25 cellular contexts compared by ENCODE assay signal in the genomic region with DNA sequence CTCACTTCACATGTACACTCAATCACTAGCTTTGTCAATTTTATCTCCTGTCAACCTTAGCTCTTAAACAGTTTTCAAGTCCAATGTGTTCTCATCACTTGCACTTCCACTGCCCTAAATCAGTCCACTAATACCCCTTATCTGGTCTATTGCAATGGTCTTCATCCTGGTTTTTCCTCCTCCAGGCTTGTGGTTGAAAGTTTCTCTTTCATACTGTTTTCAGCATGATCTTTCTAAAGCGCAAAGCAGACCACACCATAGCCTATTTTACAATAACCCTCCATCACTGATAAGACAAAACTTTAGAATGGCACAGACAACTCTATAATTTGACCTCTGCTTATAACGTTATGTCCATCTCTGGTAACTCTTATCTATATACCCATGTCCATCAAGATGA.
"Had no signal": no experiment of that assay in that cellular context is flagged by ENCODE, and none has a peak within 500 bp of the region (broad histone marks: within the 10 kb centered on the region; RNA-seq: fewer than 3 reads in every experiment).

No MANE protein-coding gene starts in this region.

- H3K36me3 ChIP-seq: ovary, prostate gland, right atrium auricular region, sigmoid colon, stomach, tibial artery, transverse colon, upper lobe of right lung, uterus had no signal

- H3K36me3 Mint-ChIP-seq: naive B cell; naive thymus-derived CD8-positive, alpha-beta T cell; natural killer cell treated with Interleukin-12 subunit alpha and Interleukin-12 subunit beta and Interleukin-15 and Interleukin-18, amount 100 ng/mL, for 72 hours; stimulated activated effector memory CD8-positive, alpha-beta T cell treated with anti-CD3 and anti-CD28 coated beads, Interleukin-12 subunit alpha, Interleukin-12 subunit beta, amount 100 ng/mL, for 72 hours; stimulated activated naive B cell treated with anti-CD40 and anti-IgM and Interleukin-4, amounts not matched to agents 10 μg/mL and 1 μg/mL and 100 μg/mL, for 72 hours; type B pancreatic cell had no signal

- ATAC-seq: naive thymus-derived CD8-positive, alpha-beta T cell; natural killer cell treated with Interleukin-12 subunit alpha and Interleukin-12 subunit beta and Interleukin-15 and Interleukin-18, amount 100 ng/mL, for 72 hours; stimulated activated effector memory CD8-positive, alpha-beta T cell treated with anti-CD3 and anti-CD28 coated beads, Interleukin-12 subunit alpha, Interleukin-12 subunit beta, amount 100 ng/mL, for 72 hours; stimulated activated naive B cell treated with anti-CD40 and anti-IgM and Interleukin-4, amounts not matched to agents 10 μg/mL and 1 μg/mL and 100 μg/mL, for 72 hours; upper lobe of right lung had no signal

- H3K9me3 Mint-ChIP-seq: naive thymus-derived CD8-positive, alpha-beta T cell; natural killer cell treated with Interleukin-12 subunit alpha and Interleukin-12 subunit beta and Interleukin-15 and Interleukin-18, amount 100 ng/mL, for 72 hours; neural crest cell; stimulated activated effector memory CD8-positive, alpha-beta T cell treated with anti-CD3 and anti-CD28 coated beads, Interleukin-12 subunit alpha, Interleukin-12 subunit beta, amount 100 ng/mL, for 72 hours; stimulated activated naive B cell treated with anti-CD40 and anti-IgM and Interleukin-4, amounts not matched to agents 10 μg/mL and 1 μg/mL and 100 μg/mL, for 72 hours; stimulated activated naive CD8-positive, alpha-beta T cell treated with anti-CD3 and anti-CD28 coated beads, Interleukin-15, Interleukin-2, amounts not matched to agents 100 ng/mL and 50 ng/mL, for 24 hours; type B pancreatic cell had no signal

- H3K4me1 ChIP-seq: prostate gland, uterus had no signal

- H3K27me3 ChIP-seq: ovary, right atrium auricular region, sigmoid colon, stomach, tibial artery, transverse colon, upper lobe of right lung, uterus had no signal

- H3K9me3 ChIP-seq: ovary, prostate gland, right atrium auricular region, sigmoid colon, stomach, tibial artery, transverse colon, upper lobe of right lung, uterus had no signal

- H3K27ac ChIP-seq: ovary, prostate gland, right atrium auricular region, sigmoid colon, stomach, tibial artery, transverse colon, upper lobe of right lung, uterus had no signal

- H3K4me3 Mint-ChIP-seq: naive B cell; naive thymus-derived CD8-positive, alpha-beta T cell; natural killer cell treated with Interleukin-12 subunit alpha and Interleukin-12 subunit beta and Interleukin-15 and Interleukin-18, amount 100 ng/mL, for 72 hours; stimulated activated effector memory CD8-positive, alpha-beta T cell treated with anti-CD3 and anti-CD28 coated beads, Interleukin-12 subunit alpha, Interleukin-12 subunit beta, amount 100 ng/mL, for 72 hours; stimulated activated naive B cell treated with anti-CD40 and anti-IgM and Interleukin-4, amounts not matched to agents 10 μg/mL and 1 μg/mL and 100 μg/mL, for 72 hours; stimulated activated naive CD8-positive, alpha-beta T cell treated with anti-CD3 and anti-CD28 coated beads, Interleukin-15, Interleukin-2, amounts not matched to agents 100 ng/mL and 50 ng/mL, for 24 hours; type B pancreatic cell had no signal

- H3K27me3 Mint-ChIP-seq: naive B cell; naive thymus-derived CD8-positive, alpha-beta T cell; natural killer cell treated with Interleukin-12 subunit alpha and Interleukin-12 subunit beta and Interleukin-15 and Interleukin-18, amount 100 ng/mL, for 72 hours; stimulated activated naive B cell treated with anti-CD40 and anti-IgM and Interleukin-4, amounts not matched to agents 10 μg/mL and 1 μg/mL and 100 μg/mL, for 72 hours; stimulated activated naive CD8-positive, alpha-beta T cell treated with anti-CD3 and anti-CD28 coated beads, Interleukin-15, Interleukin-2, amounts not matched to agents 100 ng/mL and 50 ng/mL, for 24 hours; type B pancreatic cell had no signal

- DNase-seq: naive B cell; naive thymus-derived CD8-positive, alpha-beta T cell; occipital lobe; retina; sigmoid colon; small intestine; stimulated activated CD4-positive, alpha-beta T cell treated with anti-CD3 and anti-CD28 coated beads, Interleukin-15, amount 100 ng/mL, for 24 hours; stimulated activated CD4-positive, alpha-beta T cell treated with anti-CD3 and anti-CD28 coated beads, Interleukin-2, amount 100 ng/mL, for 24 hours; stimulated activated CD4-positive, alpha-beta T cell treated with anti-CD3 and anti-CD28 coated beads, Interleukin-2, amount 100 ng/mL, for 48 hours; stimulated activated CD4-positive, alpha-beta T cell treated with anti-CD3 and anti-CD28 coated beads, Interleukin-4, amount 100 ng/mL, for 24 hours; stimulated activated naive B cell treated with anti-CD40 and anti-IgM and Interleukin-4, amounts not matched to agents 10 μg/mL and 1 μg/mL and 100 μg/mL, for 72 hours; stimulated activated naive CD4-positive, alpha-beta T cell treated with Interleukin-2 at 50 U/mL for 16 hours; stomach; tibial artery; transverse colon; upper lobe of right lung; uterus had no signal

- H3K27ac Mint-ChIP-seq: natural killer cell treated with Interleukin-12 subunit alpha and Interleukin-12 subunit beta and Interleukin-15 and Interleukin-18, amount 100 ng/mL, for 72 hours; stimulated activated effector memory CD8-positive, alpha-beta T cell treated with anti-CD3 and anti-CD28 coated beads, Interleukin-12 subunit alpha, Interleukin-12 subunit beta, amount 100 ng/mL, for 72 hours; stimulated activated naive B cell treated with anti-CD40 and anti-IgM and Interleukin-4, amounts not matched to agents 10 μg/mL and 1 μg/mL and 100 μg/mL, for 72 hours; stimulated activated naive CD8-positive, alpha-beta T cell treated with anti-CD3 and anti-CD28 coated beads, Interleukin-15, Interleukin-2, amounts not matched to agents 100 ng/mL and 50 ng/mL, for 24 hours; type B pancreatic cell had no signal

- FAIRE-seq: small intestine had no signal

- H3K4me3 ChIP-seq: ovary, prostate gland, right atrium auricular region, sigmoid colon, stomach, tibial artery, transverse colon, upper lobe of right lung, uterus had no signal
